In genomic region chr3:124786491-124787241, GRCh38 we compare ENCODE assay signal across 10 cellular contexts. TPM values are rescaled to one million over a fixed set of nuclear protein-coding genes. Genes with fewer than 3 reads are reported as not detected.
DNase-seq lines count a peak whose midpoint lies in the region; ATAC-seq, FAIRE-seq and TF ChIP-seq lines count a peak whose summit lies in the region.
"Had no signal": no experiment of that assay in that cellular context is flagged by ENCODE, and none has a peak within 500 bp of the region (broad histone marks: within the 10 kb centered on the region; RNA-seq: fewer than 3 reads in every experiment).

No MANE protein-coding gene starts in this region.

- H3K27me3 ChIP-seq in HepG2 (ENCODE audit: control insufficient read depth in 1 of 2, insufficient read depth in 2 of 2, low read length in 2 of 2) (no peaks in the 10 kb centered on the region), transverse colon (no peaks in the 10 kb centered on the region)
- no peaks in the 10 kb centered on the region for H3K27me3 ChIP-seq in CD8-positive, alpha-beta memory T cell (ENCODE audit: insufficient read depth, low read length, poor library complexity, severe bottlenecking)

- no peaks in the 10 kb centered on the region for H3K9me3 ChIP-seq in HepG2 (ENCODE audit: low read length)
- no peaks in the 10 kb centered on the region for H3K9me3 ChIP-seq in transverse colon
- no peaks in the 10 kb centered on the region for H3K9me3 ChIP-seq in CD8-positive, alpha-beta memory T cell (ENCODE audit: low read length)

- DNase-seq in NCI-H1105 treated with DMSO at 0.1 percent for 48 hours (lab: John Stamatoyannopoulos, UW) (peak; percentile 19), NCI-H1105 (lab: John Stamatoyannopoulos, UW) (no peak), HepG2 (ENCODE audit: low spot score) (no peak), transverse colon (peak; percentile 27), NOMO-1 treated with dmso at 0.1 percent for 144 hours (lab: John Stamatoyannopoulos, UW; ENCODE audit: unreplicated experiment) (no peak)
- no peak for DNase-seq in CD8-positive, alpha-beta memory T cell
- DNase-seq: CD4-positive, CD25-positive, alpha-beta regulatory T cell had no signal

- CTCF ChIA-PET in HepG2 (lab: Yijun Ruan, JAX; ENCODE audit: low intra/inter-chr PET ratio, low total read pairs) = interaction anchor here (1.4 kb wide), 1 partner anchor 114 kb away, joined by 11 read pairs; no protein-coding TSS in a partner anchor
- CTCF ChIA-PET in CD8-positive, alpha-beta memory T cell (lab: Charles Lee) = interaction anchor here (0.5 to 2.0 kb wide), 3 partner anchors 112 to 120 kb away, joined by 3 to 17 read pairs (median 4); no protein-coding TSS in a partner anchor

- intact Hi-C loops in HepG2 (cut with micrococcal nuclease; ENCODE audit: unreplicated experiment) (loop anchor here (1.0 to 5.0 kb wide), 2 partner anchors 51 to 115 kb away; no protein-coding TSS in a partner anchor), transverse colon (cut with DNase I; ENCODE audit: low total_unique reads) (no loop called here)

- H3K9ac ChIP-seq in HepG2 (ENCODE audit: insufficient read depth, low read depth, low read length) = no peak overlapping the region

- no peak overlapping the region for H3K27ac ChIP-seq in HepG2 (ENCODE audit: extremely low read length, insufficient read depth, low read length)
- H3K27ac ChIP-seq in transverse colon = peak overlapping the region; percentile 44 to 74 (median 66)
- H3K27ac ChIP-seq in CD8-positive, alpha-beta memory T cell (ENCODE audit: low read depth, low read length) = no peak overlapping the region
- H3K27ac ChIP-seq: HL-60 had no signal

- H3K4me1 ChIP-seq in HepG2 (ENCODE audit: insufficient read depth, low read length) = peaks cover 22% of the 10 kb centered on the region
- peaks cover 15 to 38% (median 25%) of the 10 kb centered on the region in 4 donors for H3K4me1 ChIP-seq in transverse colon
- H3K4me1 ChIP-seq in CD8-positive, alpha-beta memory T cell (ENCODE audit: insufficient read depth, low read length) = no peaks in the 10 kb centered on the region

- peak; percentile 52 for ATAC-seq in HepG2
- no peak for ATAC-seq in GM18907 (IDR thresholded peaks at IDR 0.05; ENCODE audit: unreplicated experiment)

- in situ Hi-C loops in HepG2 (cut with HindIII; ENCODE audit: extremely low pct_ligation_motif_present, low pct_unique_long_range_greater_than_20kb) = no loop called here
- in situ Hi-C loops in transverse colon (cut with MboI; ENCODE audit: low pct_ligation_motif_present in 1 of 4, low pct_unique_long_range_greater_than_20kb in 1 of 4, low sequenced_read_pairs in 3 of 4) = no loop called here

- H3K4me2 ChIP-seq in HepG2 (ENCODE audit: low read depth, low read length) = no peak overlapping the region

- TF ChIP-seq CTCF in brain (conservative IDR thresholded peaks at IDR 0.05) (peak; percentile 58 to 60), HepG2 (CRISPR knock-in tag; IDR thresholded peaks at IDR 0.05) (peak; percentile 34; the same call in 1 of the 2 replicates), transverse colon (IDR thresholded peaks at IDR 0.05) (peak; percentile 2 to 54 (median 44))

- no peak overlapping the region for H3K4me3 Mint-ChIP-seq in brain
- H3K4me3 Mint-ChIP-seq in CD8-positive, alpha-beta memory T cell = no peak overlapping the region
- H3K4me3 Mint-ChIP-seq: CD4-positive, CD25-positive, alpha-beta regulatory T cell had no signal

- peaks cover 45% of the 10 kb centered on the region for H3K4me1 Mint-ChIP-seq in brain
- H3K4me1 Mint-ChIP-seq in CD8-positive, alpha-beta memory T cell = no peaks in the 10 kb centered on the region

- BruUV-seq in HepG2 (replicated peaks; lab: Mats Ljungman, UMichigan) = no TSS peak

- TF ChIP-seq RAD21 in HepG2 (CRISPR knock-in tag; IDR thresholded peaks at IDR 0.05) = no peak

- H3K27ac Mint-ChIP-seq in brain = peak overlapping the region in 3 of 5 experiments; percentile 18 to 57 (median 42)
- H3K27ac Mint-ChIP-seq in CD8-positive, alpha-beta memory T cell = no peak overlapping the region
- H3K27ac Mint-ChIP-seq: CD4-positive, CD25-positive, alpha-beta regulatory T cell had no signal

- no peak for TF ChIP-seq EP300 in HepG2 (IDR thresholded peaks at IDR 0.05; ENCODE audit: low read depth in 2 of 2, low read length in 2 of 2)
- no peak for TF ChIP-seq EP300 in HepG2 (CRISPR knock-in tag; IDR thresholded peaks at IDR 0.05; ENCODE audit: borderline replicate concordance)
- no peak for TF ChIP-seq EP300 in transverse colon (IDR thresholded peaks at IDR 0.05; ENCODE audit: low read depth)

- 88% methylated on average over 6 of the region's 6 CpGs for WGBS in HepG2 (ENCODE audit: low lambda C conversion rate)
- WGBS in transverse colon (ENCODE audit: low coverage in 1 of 2), 2 donors = 66 to 77% methylated on average over 6 of the region's 6 CpGs

- H3K36me3 Mint-ChIP-seq in brain = no peaks in the 10 kb centered on the region
- no peaks in the 10 kb centered on the region for H3K36me3 Mint-ChIP-seq in CD8-positive, alpha-beta memory T cell
- H3K36me3 Mint-ChIP-seq: CD4-positive, CD25-positive, alpha-beta regulatory T cell had no signal

- H4K20me1 ChIP-seq in HepG2 (ENCODE audit: insufficient read depth, low read length) = no peaks in the 10 kb centered on the region

- no peak for TF ChIP-seq POLR2A in HepG2 (IDR thresholded peaks at IDR 0.05; ENCODE audit: insufficient read depth in 1 of 2, low read depth in 2 of 2, low read length in 2 of 2)
- no peak for TF ChIP-seq POLR2A in transverse colon (IDR thresholded peaks at IDR 0.05)

- peak; percentile 57 for FAIRE-seq in HepG2 (lab: Jason Lieb, UNC)

- H3K4me3 ChIP-seq in HepG2 (replicated peaks in 1 of 3; ENCODE audit: insufficient read depth in 1 of 3, low read depth in 2 of 3, low read length in 3 of 3) (no peak overlapping the region), transverse colon (no peak overlapping the region)
- no peak overlapping the region for H3K4me3 ChIP-seq in CD8-positive, alpha-beta memory T cell (ENCODE audit: low read length)

- H3K36me3 ChIP-seq in HepG2 (replicated peaks in 1 of 2; ENCODE audit: control insufficient read depth in 1 of 2, insufficient read depth in 2 of 2, low read length in 2 of 2) (peaks cover 19 to 49% of the 10 kb centered on the region in 2 experiments), transverse colon (no peaks in the 10 kb centered on the region)
- H3K36me3 ChIP-seq in CD8-positive, alpha-beta memory T cell (ENCODE audit: insufficient read depth, low read length) = no peaks in the 10 kb centered on the region

- POLR2A ChIA-PET in HepG2 (lab: Yijun Ruan, JAX) = interaction anchor here (0.6 to 3.0 kb wide), 5 partner anchors 47 to 115 kb away, joined by 3 to 12 read pairs (median 4); partner anchors contain the start of gene ITGB5
- POLR2A ChIA-PET in CD8-positive, alpha-beta memory T cell (lab: Charles Lee) = no interaction called here

- H2AFZ ChIP-seq in HepG2 (ENCODE audit: low read length) = no peak overlapping the region

- H3K79me2 ChIP-seq in HepG2 (ENCODE audit: insufficient read depth, low read length) = no peaks in the 10 kb centered on the region

- H3K27me3 Mint-ChIP-seq in brain = peaks cover 5% of the 10 kb centered on the region
- H3K27me3 Mint-ChIP-seq in CD8-positive, alpha-beta memory T cell = peaks cover 0 to 4% of the 10 kb centered on the region in 2 donors

- H3K9me3 Mint-ChIP-seq in brain = no peaks in the 10 kb centered on the region
- no peaks in the 10 kb centered on the region for H3K9me3 Mint-ChIP-seq in CD8-positive, alpha-beta memory T cell
- H3K9me3 Mint-ChIP-seq: CD4-positive, CD25-positive, alpha-beta regulatory T cell had no signal

TF ChIP-seq in HepG2, 621 proteins besides CTCF, POLR2A, EP300 and RAD21:
- TF ChIP-seq ZNF678 (CRISPR knock-in tag; IDR thresholded peaks at IDR 0.05) (no peak), STAG1 (CRISPR knock-in tag; IDR thresholded peaks at IDR 0.05) (peak; percentile 53)

RNA-seq across cellular contexts. Expression of gene UMPS, which starts 56.4 kb away (rescaled TPM):
- polyA plus RNA-seq in brain (ENCODE audit: insufficient read depth, low read depth, low replicate concordance) (14.5 TPM), HepG2 (2011; rRNA removed) (45.6 and 52.7 TPM in 2 replicates)
- total RNA-seq in HepG2 (2016; rRNA removed; fragmentation: Illumina TruSeq; extraction: Trizol) (74.2 and 117 TPM in 2 replicates), transverse colon (10 to 100 TPM; 10.3 to 47.5 (median 19.6) TPM)
- total RNA-seq in HepG2 (2016; cell fraction: cytosol; rRNA removed; fragmentation: Illumina TruSeq; extraction: Trizol; ENCODE audit: low read depth) = 28.7 and 31.7 TPM in 2 replicates
- total RNA-seq in HepG2 (2016; cell fraction: insoluble cytoplasmic fraction; rRNA removed; fragmentation: Illumina TruSeq; extraction: Trizol) = 78.4 and 116 TPM in 2 replicates
- total RNA-seq in HepG2 (2016; cell fraction: membrane; rRNA removed; fragmentation: Illumina TruSeq; extraction: Trizol) = 34.6 and 40.8 TPM in 2 replicates
- total RNA-seq in HepG2 (2016; cell fraction: nucleus; rRNA removed; fragmentation: Illumina TruSeq; extraction: Trizol) = 44.6 and 58.8 TPM in 2 replicates
- 38.1 and 45.2 TPM in 2 replicates for polyA plus RNA-seq in HepG2 (2011; cell fraction: cytosol; rRNA removed)
- 17.0 and 19.5 TPM in 2 replicates for polyA plus RNA-seq in HepG2 (2011; cell fraction: nucleus; rRNA removed)
- polyA plus RNA-seq in HepG2 (2012) = 35.5 and 38.6 TPM in 2 replicates
- 5.6 and 7.5 TPM in 2 replicates for polyA plus RNA-seq in HepG2 (2016; cell fraction: cytosol; fragmentation: Illumina TruSeq; extraction: Trizol; ENCODE audit: low read depth)
- polyA plus RNA-seq in HepG2 (2016; cell fraction: insoluble cytoplasmic fraction; fragmentation: Illumina TruSeq; extraction: Trizol; ENCODE audit: low read depth) = 104 and 112 TPM in 2 replicates
- polyA plus RNA-seq in HepG2 (2016; cell fraction: membrane; fragmentation: Illumina TruSeq; extraction: Trizol; ENCODE audit: low read depth) = 11.5 and 11.6 TPM in 2 replicates
- 57.0 and 64.6 TPM in 2 replicates for polyA plus RNA-seq in HepG2 (2016; cell fraction: nucleus; fragmentation: Illumina TruSeq; extraction: Trizol; ENCODE audit: insufficient read depth, low read depth)
- polyA minus RNA-seq in HepG2 (2011; rRNA and poly(A)+ RNA removed; ENCODE audit: low replicate concordance) = 37.2 and 57.0 TPM in 2 replicates
- polyA minus RNA-seq in HepG2 (2011; cell fraction: cytosol; rRNA and poly(A)+ RNA removed) = 89.0 and 103 TPM in 2 replicates
- 47.1 and 56.3 TPM in 2 replicates for polyA minus RNA-seq in HepG2 (2011; cell fraction: nucleus; rRNA and poly(A)+ RNA removed)
- total RNA-seq in CD8-positive, alpha-beta memory T cell = 10 to 100 TPM; 65.2 to 74.1 TPM
- polyA plus RNA-seq in CD8-positive, alpha-beta memory T cell = 26.4 TPM

Comparison
In these comparisons a context has a peak if more than half of its experiments do, and no peak if none do; other contexts are left out.
1. DNase-seq: peak in NCI-H1105 treated with DMSO at 0.1 percent for 48 hours (single experiment) and transverse colon (single experiment); none in NCI-H1105 (single experiment), HepG2 (single experiment), NOMO-1 treated with dmso at 0.1 percent for 144 hours (single experiment) and CD8-positive, alpha-beta memory T cell (0 of 5).
2. H3K27ac Mint-ChIP-seq: peak in brain (3 of 5); none in CD8-positive, alpha-beta memory T cell (0 of 8).
3. H3K27ac ChIP-seq: peak in transverse colon (4 of 4); none in HepG2 (single experiment) and CD8-positive, alpha-beta memory T cell (single experiment).
4. Peak in every context shown above with its lines, with median percentiles within 50 percentile points of each other: CTCF ChIP-seq.